In genomic region chr19:3986260-3987041, GRCh38 we compare ENCODE assay signal across 8 cellular contexts. TPM values are rescaled to one million over a fixed set of nuclear protein-coding genes. Genes with fewer than 3 reads are reported as not detected.
DNase-seq lines count a peak whose midpoint lies in the region; ATAC-seq and TF ChIP-seq lines count a peak whose summit lies in the region.

No MANE protein-coding gene starts in this region.

- TF ChIP-seq EP300 in esophagus muscularis mucosa (IDR thresholded peaks at IDR 0.05) = no peak

- DNase-seq in CD8-positive, alpha-beta memory T cell = peak; percentile 45 to 69 (median 59)
- DNase-seq in NCI-H774 (lab: John Stamatoyannopoulos, UW) (peak; percentile 76), esophagus muscularis mucosa (ENCODE audit: extremely low spot score) (no peak), myocyte (ENCODE audit: low read depth) (peak; percentile 84), type B pancreatic cell (ENCODE audit: extremely low spot score, unreplicated experiment) (no peak)
- peak; percentile 57 for DNase-seq in activated T-cell treated with anti-CD3 and anti-CD28 coated beads, Interleukin-2, amount 50 U/mL, for 1 hour

- 5% methylated on average over 21 of the region's 21 CpGs for WGBS in esophagus muscularis mucosa

- peaks cover 28% of the 10 kb centered on the region for H3K36me3 ChIP-seq in CD8-positive, alpha-beta memory T cell (ENCODE audit: insufficient read depth, low read length)
- H3K36me3 ChIP-seq in HUES48 (ENCODE audit: control insufficient read depth, insufficient read depth, low read length) (peaks cover 31% of the 10 kb centered on the region), esophagus muscularis mucosa (peaks cover 25 to 29% (median 27%) of the 10 kb centered on the region in 4 donors)

- H3K27ac ChIP-seq in CD8-positive, alpha-beta memory T cell (ENCODE audit: low read depth, low read length) = peak overlapping the region; percentile 51
- H3K27ac ChIP-seq in HUES48 (ENCODE audit: low read depth, low read length) (peak overlapping the region; percentile 48), esophagus muscularis mucosa (replicated peaks in 1 of 4) (peak overlapping the region; percentile 93 to 98 (median 95))

- intact Hi-C loops in esophagus muscularis mucosa (cut with DNase I) = loop anchor here (2.0 to 10.0 kb wide), 3 partner anchors 91 to 218 kb away; no protein-coding TSS in a partner anchor

- peaks cover 0 to 10% of the 10 kb centered on the region in 2 donors for H3K27me3 Mint-ChIP-seq in CD8-positive, alpha-beta memory T cell
- peaks cover 3% of the 10 kb centered on the region for H3K27me3 Mint-ChIP-seq in type B pancreatic cell

- peak; percentile 67 to 78 (median 74) for TF ChIP-seq CTCF in esophagus muscularis mucosa (IDR thresholded peaks at IDR 0.05)
- TF ChIP-seq CTCF in type B pancreatic cell (conservative IDR thresholded peaks at IDR 0.05) = peak; percentile 69

- H3K9ac ChIP-seq in HUES48 (ENCODE audit: low read depth, low read length) = no peak overlapping the region

- H3K4me1 ChIP-seq in CD8-positive, alpha-beta memory T cell (ENCODE audit: insufficient read depth, low read length) = peaks cover 46% of the 10 kb centered on the region
- H3K4me1 ChIP-seq in HUES48 (ENCODE audit: control insufficient read depth, insufficient read depth, low read length) = peaks cover 23% of the 10 kb centered on the region
- H3K4me1 ChIP-seq in esophagus muscularis mucosa = peaks cover 47 to 62% (median 59%) of the 10 kb centered on the region in 4 donors

- no peaks in the 10 kb centered on the region for H3K27me3 ChIP-seq in CD8-positive, alpha-beta memory T cell (ENCODE audit: insufficient read depth, low read length, poor library complexity, severe bottlenecking)
- H3K27me3 ChIP-seq in HUES48 (ENCODE audit: control insufficient read depth, insufficient read depth, low read length) (0 out of 2 replicates have a peak, but pooled peaks cover 3% of the 10 kb centered on the region), esophagus muscularis mucosa (no peaks in the 10 kb centered on the region)

- no peak for TF ChIP-seq POLR2A in esophagus muscularis mucosa (IDR thresholded peaks at IDR 0.05; ENCODE audit: low read depth)

- H3K9me3 Mint-ChIP-seq in CD8-positive, alpha-beta memory T cell = no peaks in the 10 kb centered on the region
- no peaks in the 10 kb centered on the region for H3K9me3 Mint-ChIP-seq in type B pancreatic cell

- peak overlapping the region; percentile 4 to 98 (median 94) for H3K27ac Mint-ChIP-seq in CD8-positive, alpha-beta memory T cell
- H3K27ac Mint-ChIP-seq in type B pancreatic cell = peak overlapping the region; percentile 95

- H3K4me1 Mint-ChIP-seq in CD8-positive, alpha-beta memory T cell = peaks cover 50 to 59% (median 58%) of the 10 kb centered on the region in 3 donors
- H3K4me1 Mint-ChIP-seq in type B pancreatic cell (ENCODE audit: unreplicated experiment) = peaks cover 40% of the 10 kb centered on the region

- H3K4me3 Mint-ChIP-seq in CD8-positive, alpha-beta memory T cell = peak overlapping the region; percentile 94 to 99 (median 97)
- peak overlapping the region; percentile 96 for H3K4me3 Mint-ChIP-seq in type B pancreatic cell

- CTCF ChIA-PET in CD8-positive, alpha-beta memory T cell (lab: Charles Lee) = interaction anchor here (1.0 to 2.6 kb wide), 15 partner anchors 10 to 216 kb away, joined by 3 to 26 read pairs (median 7); partner anchors contain the start of genes DAPK3, PIAS4 and ZBTB7A

- H3K36me3 Mint-ChIP-seq in CD8-positive, alpha-beta memory T cell = peaks cover 8 to 41% (median 16%) of the 10 kb centered on the region in 3 donors
- H3K36me3 Mint-ChIP-seq in type B pancreatic cell = peaks cover 22% of the 10 kb centered on the region

- H3K4me3 ChIP-seq in CD8-positive, alpha-beta memory T cell (ENCODE audit: low read length) = peak overlapping the region; percentile 90
- H3K4me3 ChIP-seq in HUES48 (ENCODE audit: low read depth, low read length) (peak overlapping the region; percentile 96), esophagus muscularis mucosa (peak overlapping the region; percentile 71 to 99 (median 84))

- ATAC-seq in HG02870 (IDR thresholded peaks at IDR 0.05; ENCODE audit: unreplicated experiment) = no peak

- no peaks in the 10 kb centered on the region for H3K9me3 ChIP-seq in CD8-positive, alpha-beta memory T cell (ENCODE audit: low read length)
- H3K9me3 ChIP-seq in HUES48 (ENCODE audit: control insufficient read depth, insufficient read depth, low read length) = no peaks in the 10 kb centered on the region
- no peaks in the 10 kb centered on the region for H3K9me3 ChIP-seq in esophagus muscularis mucosa

- POLR2A ChIA-PET in CD8-positive, alpha-beta memory T cell (lab: Charles Lee) = interaction anchor here (0.5 to 2.8 kb wide), 7 partner anchors 10 to 1059 kb away, joined by 3 to 25 read pairs (median 10); partner anchors contain the start of genes DAPK3, PIAS4 and ZBTB7A

RNA-seq across cellular contexts. Expression of gene EEF2, which starts 1.2 kb away (rescaled TPM):
- 1,000 to 10,000 TPM; 3,106 to 3,129 TPM for total RNA-seq in CD8-positive, alpha-beta memory T cell
- 533 TPM for polyA plus RNA-seq in CD8-positive, alpha-beta memory T cell
- total RNA-seq in esophagus muscularis mucosa (1,000 to 10,000 TPM; 2,280 to 3,286 (median 2,635) TPM), myocyte (2,539 and 2,715 TPM in 2 replicates), type B pancreatic cell (ENCODE audit: low replicate concordance) (2,827 and 2,929 TPM in 2 replicates)
- polyA plus RNA-seq in myocyte (2012) = 2,426 TPM

RNA-seq across cellular contexts. Expression of gene DAPK3, which starts 15.6 kb away (rescaled TPM):
- total RNA-seq in CD8-positive, alpha-beta memory T cell = 10 to 100 TPM; 42.5 to 44.9 TPM
- polyA plus RNA-seq in CD8-positive, alpha-beta memory T cell = 38.5 TPM
- total RNA-seq in esophagus muscularis mucosa (100 to 1,000 TPM; 140 to 226 (median 212) TPM), myocyte (193 and 269 TPM in 2 replicates), type B pancreatic cell (ENCODE audit: low replicate concordance) (83.5 and 93.0 TPM in 2 replicates)
- polyA plus RNA-seq in myocyte (2012) = 177 TPM

RNA-seq across cellular contexts. Expression of gene PIAS4, which starts 21.1 kb away (rescaled TPM):
- total RNA-seq in CD8-positive, alpha-beta memory T cell = 10 to 100 TPM; 29.1 to 33.8 TPM
- polyA plus RNA-seq in CD8-positive, alpha-beta memory T cell = 6.3 TPM
- total RNA-seq in esophagus muscularis mucosa = 10 to 100 TPM; 16.6 to 34.1 (median 24.8) TPM
- total RNA-seq in myocyte = 18.0 and 22.2 TPM in 2 replicates
- 19.8 TPM for polyA plus RNA-seq in myocyte (2012)
- 39.8 and 42.3 TPM in 2 replicates for total RNA-seq in type B pancreatic cell (ENCODE audit: low replicate concordance)

RNA-seq across cellular contexts. Expression of gene NMRK2, which starts 53.6 kb away (rescaled TPM):
- total RNA-seq in CD8-positive, alpha-beta memory T cell = not detected
- not detected for polyA plus RNA-seq in CD8-positive, alpha-beta memory T cell
- 1 to 10 TPM in 1 of 4 donors, under 1 TPM in 2, not detected in 1; 0.39 to 2.1 (median 0.69) TPM for total RNA-seq in esophagus muscularis mucosa
- total RNA-seq in myocyte = 31.9 and 75.7 TPM in 2 replicates
- 3.1 TPM for polyA plus RNA-seq in myocyte (2012)
- total RNA-seq in type B pancreatic cell (ENCODE audit: low replicate concordance) = 0.65 TPM in 1 of 2 replicates, not detected in the other

Comparison
In these comparisons a context has a peak if more than half of its experiments do, and no peak if none do; other contexts are left out.
1. DNase-seq: peak in CD8-positive, alpha-beta memory T cell (5 of 5), NCI-H774 (single experiment), activated T-cell treated with anti-CD3 and anti-CD28 coated beads, Interleukin-2, amount 50 U/mL, for 1 hour (single experiment) and myocyte (single experiment); none in esophagus muscularis mucosa (single experiment) and type B pancreatic cell (single experiment).
2. Peak in every context shown above with its lines, with median percentiles within 50 percentile points of each other: H3K27ac ChIP-seq and H3K4me3 ChIP-seq.